In genomic region chr2:68190991-68191731, GRCh38 we compare ENCODE assay signal across 10 cellular contexts. TPM values are rescaled to one million over a fixed set of nuclear protein-coding genes. Genes with fewer than 3 reads are reported as not detected.
A peak's percentile ranks its signal among the peaks of the same experiment; 100 is the strongest.
DNase-seq lines count a peak whose midpoint lies in the region; ATAC-seq, FAIRE-seq and TF ChIP-seq lines count a peak whose summit lies in the region.
"Had no signal": no experiment of that assay in that cellular context is flagged by ENCODE, and none has a peak within 500 bp of the region (broad histone marks: within the 10 kb centered on the region; RNA-seq: fewer than 3 reads in every experiment).

No MANE protein-coding gene starts in this region.

- H3K9me3 ChIP-seq in pancreas: no peaks in the 10 kb centered on the region

- peak overlapping the region; percentile 14 for H3K4me3 Mint-ChIP-seq in central memory CD8-positive, alpha-beta T cell

- WGBS in pancreas, 2 donors: 57 to 62% methylated on average over 3 of the region's 3 CpGs

- H3K4me3 ChIP-seq in NB4 (ENCODE audit: low read depth, low read length): no peak overlapping the region
- no peak overlapping the region for H3K4me3 ChIP-seq in pancreas

- ATAC-seq in central memory CD8-positive, alpha-beta T cell (replicated peaks; ENCODE audit: extremely low read depth, poor library complexity, severe bottlenecking): peak; percentile 49
- ATAC-seq in pancreas: peak; percentile 32 to 51 (median 45)
- ATAC-seq in HG03280 (IDR thresholded peaks at IDR 0.05; ENCODE audit: unreplicated experiment): no peak

- no peak for TF ChIP-seq POLR2A in NB4 (IDR thresholded peaks at IDR 0.05; ENCODE audit: extremely low read depth, insufficient read length)

- no peak for FAIRE-seq in pancreas (lab: Jason Lieb, UNC)
- FAIRE-seq in frontal cortex (lab: Jason Lieb, UNC): no peak

- H3K27me3 Mint-ChIP-seq in central memory CD8-positive, alpha-beta T cell: no peaks in the 10 kb centered on the region

- peaks cover 0 to 4% (median 0%) of the 10 kb centered on the region in 3 donors for H3K36me3 ChIP-seq in pancreas

- no peaks in the 10 kb centered on the region for H3K9me3 Mint-ChIP-seq in central memory CD8-positive, alpha-beta T cell

- peaks cover 9% of the 10 kb centered on the region for H3K36me3 Mint-ChIP-seq in central memory CD8-positive, alpha-beta T cell (ENCODE audit: insufficient read depth)

- peaks cover 5 to 61% (median 56%) of the 10 kb centered on the region in 3 donors for H3K4me1 ChIP-seq in pancreas

- TF ChIP-seq CTCF in NB4 (IDR thresholded peaks at IDR 0.05; ENCODE audit: low read depth, low read length) (no peak), pancreas (IDR thresholded peaks at IDR 0.05) (no peak)

- intact Hi-C loops in pancreas (cut with DNase I) (no loop called here), posterior cingulate gyrus (cut with DNase I) (no loop called here)

- H3K27me3 ChIP-seq in pancreas: no peaks in the 10 kb centered on the region

- H3K27ac Mint-ChIP-seq in central memory CD8-positive, alpha-beta T cell (ENCODE audit: low read depth): peak overlapping the region; percentile 77

- no peak overlapping the region for H3K27ac ChIP-seq in pancreas
- H3K27ac ChIP-seq: 22Rv1 had no signal

- DNase-seq in NOMO-1 treated with DMSO at 0.1 percent for 48 hours (lab: John Stamatoyannopoulos, UW; ENCODE audit: unreplicated experiment) (peak; percentile 23), NOMO-1 treated with dmso at 0.1 percent for 144 hours (lab: John Stamatoyannopoulos, UW; ENCODE audit: unreplicated experiment) (no peak), NB4 (ENCODE audit: low read depth) (peak; percentile 45), pancreas (no peak), frontal cortex (ENCODE audit: low spot score in 2 of 2) (no peak), posterior cingulate gyrus (no peak)
- DNase-seq in central memory CD8-positive, alpha-beta T cell (ENCODE audit: low spot score in 2 of 2): no peak
- DNase-seq: effector memory CD4-positive, alpha-beta T cell had no signal

- H3K4me1 Mint-ChIP-seq in central memory CD8-positive, alpha-beta T cell: peaks cover 62% of the 10 kb centered on the region

RNA-seq across cellular contexts. Expression of gene PNO1, which starts 33.5 kb away (rescaled TPM):
- total RNA-seq in pancreas (1 to 10 TPM; 3.6 to 8.2 (median 5.3) TPM), frontal cortex (10.6 TPM)
- 1 to 10 TPM; 3.5 to 6.1 TPM for polyA plus RNA-seq in pancreas

Comparison
In these comparisons a context has a peak if more than half of its experiments do, and no peak if none do; other contexts are left out.
1. DNase-seq: peak in NOMO-1 treated with DMSO at 0.1 percent for 48 hours (single experiment) and NB4 (single experiment); none in NOMO-1 treated with dmso at 0.1 percent for 144 hours (single experiment), central memory CD8-positive, alpha-beta T cell (0 of 2), pancreas (0 of 6), frontal cortex (0 of 2) and posterior cingulate gyrus (0 of 10).